19 cellular contexts compared by ENCODE assay signal in the genomic region with DNA sequence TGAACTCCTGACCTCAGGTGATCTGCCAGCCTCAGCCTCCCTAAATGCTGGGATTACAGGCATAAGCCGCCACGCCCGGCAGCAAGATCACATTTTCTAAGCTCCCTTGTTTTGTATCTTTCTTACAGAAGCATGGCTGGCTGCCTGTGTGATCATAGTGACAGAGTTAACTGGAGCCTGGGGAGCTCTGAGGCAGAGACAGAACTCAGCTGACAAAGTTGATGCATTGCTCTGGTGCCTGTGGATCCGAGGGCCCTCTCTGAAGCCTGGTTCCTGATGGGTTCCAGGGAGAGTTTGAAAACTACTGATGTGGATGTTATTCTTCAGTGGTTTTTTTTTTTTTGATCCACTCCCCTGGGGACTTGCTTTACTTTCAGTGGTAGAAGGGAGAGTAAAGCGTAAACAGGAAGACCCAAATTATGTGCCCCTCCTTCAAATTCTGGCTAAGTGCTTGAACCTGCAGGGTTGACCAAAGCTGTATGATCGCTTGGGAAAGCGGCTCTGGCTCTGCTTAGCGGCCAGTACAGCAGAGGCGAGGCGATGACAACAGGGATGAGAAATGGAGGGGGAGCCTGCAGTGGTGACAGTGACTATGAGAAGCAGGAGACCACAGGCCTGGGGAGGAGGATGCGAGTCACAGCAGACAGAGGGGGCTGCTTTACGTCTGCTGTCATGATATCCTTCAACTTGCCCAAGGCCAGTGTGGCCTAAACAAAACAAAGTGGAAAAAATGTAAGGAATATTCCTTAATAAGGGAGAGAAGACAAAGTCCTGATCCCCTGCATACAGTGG. TPM values are rescaled to one million over a fixed set of nuclear protein-coding genes. Genes with fewer than 3 reads are reported as not detected.
DNase-seq lines count a peak whose midpoint lies in the region; ATAC-seq, FAIRE-seq and TF ChIP-seq lines count a peak whose summit lies in the region.
"Had no signal": no experiment of that assay in that cellular context is flagged by ENCODE, and none has a peak within 500 bp of the region (broad histone marks: within the 10 kb centered on the region; RNA-seq: fewer than 3 reads in every experiment).

No MANE protein-coding gene starts in this region.

- WGBS in psoas muscle, 3 donors: 70 to 77% (median 72%) methylated on average over 12 of the region's 12 CpGs

- no peaks in the 10 kb centered on the region for H3K4me1 ChIP-seq in SJCRH30
- peaks cover 5% of the 10 kb centered on the region for H3K4me1 ChIP-seq in psoas muscle

- H3K27me3 ChIP-seq in SJCRH30: no peaks in the 10 kb centered on the region
- H3K27me3 ChIP-seq in psoas muscle (ENCODE audit: insufficient read depth in 3 of 3, low read length in 2 of 3): no peaks in the 10 kb centered on the region
- H3K27me3 ChIP-seq: brain microvascular endothelial cell, gastrocnemius medialis had no signal

- H3K9me3 ChIP-seq in SJCRH30 (replicated peaks) (peaks cover 8% of the 10 kb centered on the region; the same call in 1 of the 2 replicates), psoas muscle (no peaks in the 10 kb centered on the region)
- H3K9me3 ChIP-seq: gastrocnemius medialis had no signal

- FAIRE-seq in urothelium cell line (lab: Jason Lieb, UNC): no peak

- DNase-seq in activated naive CD4-positive, alpha-beta T cell treated with Interleukin-2 at 50 U/mL for 16 hours: peak; percentile 4
- DNase-seq in activated naive CD4-positive, alpha-beta T cell treated with anti-CD3 and anti-CD28 coated beads, Interleukin-2, amount 50 U/mL, for 16 hours: no peak
- DNase-seq in NAMALWA (ENCODE audit: low spot score) (peak; percentile 43), fibroblast of mammary gland (ENCODE audit: low read depth) (peak; percentile 41), SJCRH30 (no peak), psoas muscle (no peak), urothelium cell line (ENCODE audit: low spot score) (no peak)
- DNase-seq in stimulated activated CD8-positive, alpha-beta memory T cell treated with anti-CD3 and anti-CD28 coated beads, Interleukin-4, amount 100 ng/mL, for 48 hours: peak; percentile 42
- DNase-seq: activated gamma-delta T cell; brain microvascular endothelial cell; effector memory CD8-positive, alpha-beta T cell; HCEC 1CT; Karpas-422; NCI-H187 treated with DMSO at 0.1 percent for 48 hours; NCI-H510A; T-helper 9 cell had no signal

- intact Hi-C loops in psoas muscle (cut with DNase I): no loop called here

- H3K27ac ChIP-seq in SJCRH30 (no peak overlapping the region), psoas muscle (no peak overlapping the region)
- H3K27ac ChIP-seq: brain microvascular endothelial cell, gastrocnemius medialis had no signal

- no peaks in the 10 kb centered on the region for H3K36me3 ChIP-seq in SJCRH30
- H3K36me3 ChIP-seq in psoas muscle (ENCODE audit: insufficient read depth in 1 of 2, low read depth in 1 of 2): no peaks in the 10 kb centered on the region
- H3K36me3 ChIP-seq: brain microvascular endothelial cell, gastrocnemius medialis had no signal

- H3K4me3 ChIP-seq in fibroblast of mammary gland (ENCODE audit: control insufficient read depth, low read depth, low read length): no peak overlapping the region
- H3K4me3 ChIP-seq in SJCRH30: no peak overlapping the region
- H3K4me3 ChIP-seq in psoas muscle: no peak overlapping the region
- H3K4me3 ChIP-seq: gastrocnemius medialis had no signal

- TF ChIP-seq CTCF in fibroblast of mammary gland (conservative IDR thresholded peaks at IDR 0.05; ENCODE audit: control insufficient read depth, insufficient read depth, low read depth, low read length) (no peak), psoas muscle (IDR thresholded peaks at IDR 0.05) (no peak)

- ATAC-seq in psoas muscle: no peak
- ATAC-seq: Right ventricle myocardium inferior had no signal

RNA-seq across cellular contexts. Expression of gene EFCAB10, which starts 6.8 kb away (rescaled TPM):
- total RNA-seq in SJCRH30 (2014; rRNA removed; shearing (Covaris generic)): 0.06 TPM in 1 of 2 replicates, not detected in the other
- not detected for total RNA-seq in psoas muscle
- polyA plus RNA-seq in psoas muscle: not detected
- total RNA-seq: gastrocnemius medialis, Right ventricle myocardium inferior had no signal
- polyA plus RNA-seq: AG04450 had no signal

RNA-seq across cellular contexts. Expression of gene RINT1, which starts 56.1 kb away (rescaled TPM):
- 20.9 and 24.5 TPM in 2 replicates for total RNA-seq in SJCRH30 (2014; rRNA removed; shearing (Covaris generic))
- total RNA-seq in psoas muscle: 10 to 100 TPM; 16.6 to 20.8 (median 20.1) TPM
- 10 to 100 TPM; 10.9 to 21.5 (median 14.1) TPM for polyA plus RNA-seq in psoas muscle

Comparison
In these comparisons a context has a peak if more than half of its experiments do, and no peak if none do; other contexts are left out.
1. DNase-seq: peak in activated naive CD4-positive, alpha-beta T cell treated with Interleukin-2 at 50 U/mL for 16 hours (single experiment), NAMALWA (single experiment), fibroblast of mammary gland (single experiment) and stimulated activated CD8-positive, alpha-beta memory T cell treated with anti-CD3 and anti-CD28 coated beads, Interleukin-4, amount 100 ng/mL, for 48 hours (single experiment); none in activated naive CD4-positive, alpha-beta T cell treated with anti-CD3 and anti-CD28 coated beads, Interleukin-2, amount 50 U/mL, for 16 hours (single experiment), SJCRH30 (0 of 2), psoas muscle (0 of 2) and urothelium cell line (single experiment).